In the genomic region with DNA sequence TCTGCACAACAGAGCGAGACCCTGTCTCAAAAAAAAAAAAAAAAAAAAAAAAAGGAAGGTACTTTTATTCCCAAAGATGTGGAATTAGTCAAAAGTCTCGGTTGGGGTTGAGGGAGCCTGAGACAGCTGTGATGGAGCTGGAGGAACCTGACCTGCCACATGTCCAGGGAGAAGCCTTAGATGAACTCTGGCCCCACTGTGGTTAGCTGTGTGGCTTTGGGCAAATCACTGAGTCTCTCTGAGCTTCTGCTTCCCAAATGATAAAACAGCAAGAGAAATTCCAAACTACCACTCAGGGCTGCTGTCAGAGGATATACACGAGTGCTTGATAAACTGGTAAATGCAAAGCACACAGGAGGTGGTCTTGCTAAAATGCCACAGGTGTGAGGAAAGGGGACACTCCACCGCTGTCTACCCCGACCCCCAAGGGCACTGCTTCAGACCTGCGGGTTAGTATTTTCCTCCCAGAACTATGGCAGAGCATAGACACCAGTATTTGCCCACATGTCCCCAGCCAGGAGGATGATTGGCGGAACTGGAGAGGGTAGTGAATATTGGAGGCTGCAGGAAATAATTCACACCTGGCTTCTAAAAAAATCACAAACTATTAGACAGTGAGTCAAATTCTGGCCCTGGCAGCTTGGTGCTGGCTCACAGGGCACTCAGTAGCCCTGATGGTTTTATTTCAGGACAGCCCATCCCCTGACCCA, we compare ENCODE assay signal across 20 cellular contexts. TPM values are rescaled to one million over a fixed set of nuclear protein-coding genes. Genes with fewer than 3 reads are reported as not detected.
"Had no signal": no experiment of that assay in that cellular context is flagged by ENCODE, and none has a peak within 500 bp of the region (broad histone marks: within the 10 kb centered on the region; RNA-seq: fewer than 3 reads in every experiment).

No MANE protein-coding gene starts in this region.

- ATAC-seq: foreskin keratinocyte; gastroesophageal sphincter; heart left ventricle; left lobe of liver; natural killer cell; psoas muscle; right cardiac atrium; stimulated activated naive B cell treated with anti-CD40 and anti-IgM and Interleukin-4, amounts not matched to agents 10 μg/mL and 1 μg/mL and 100 μg/mL, for 72 hours; upper lobe of right lung had no signal

- DNase-seq: effector CD8-positive, alpha-beta T cell; foreskin keratinocyte; heart left ventricle; kidney; natural killer cell; occipital lobe; ovary; psoas muscle; spleen; stimulated activated naive B cell treated with anti-CD40 and anti-IgM and Interleukin-4, amounts not matched to agents 10 μg/mL and 1 μg/mL and 100 μg/mL, for 72 hours; upper lobe of right lung; uterus had no signal

- H3K27ac ChIP-seq: esophagus muscularis mucosa, foreskin keratinocyte, gastroesophageal sphincter, heart left ventricle, hepatocyte, ovary, psoas muscle, spleen, thoracic aorta, tibial nerve, upper lobe of right lung, uterus had no signal

RNA-seq across cellular contexts. Expression of gene DRC3, which starts 14.7 kb away (rescaled TPM):
- total RNA-seq: mononuclear cell had no signal
